In the genomic region with DNA sequence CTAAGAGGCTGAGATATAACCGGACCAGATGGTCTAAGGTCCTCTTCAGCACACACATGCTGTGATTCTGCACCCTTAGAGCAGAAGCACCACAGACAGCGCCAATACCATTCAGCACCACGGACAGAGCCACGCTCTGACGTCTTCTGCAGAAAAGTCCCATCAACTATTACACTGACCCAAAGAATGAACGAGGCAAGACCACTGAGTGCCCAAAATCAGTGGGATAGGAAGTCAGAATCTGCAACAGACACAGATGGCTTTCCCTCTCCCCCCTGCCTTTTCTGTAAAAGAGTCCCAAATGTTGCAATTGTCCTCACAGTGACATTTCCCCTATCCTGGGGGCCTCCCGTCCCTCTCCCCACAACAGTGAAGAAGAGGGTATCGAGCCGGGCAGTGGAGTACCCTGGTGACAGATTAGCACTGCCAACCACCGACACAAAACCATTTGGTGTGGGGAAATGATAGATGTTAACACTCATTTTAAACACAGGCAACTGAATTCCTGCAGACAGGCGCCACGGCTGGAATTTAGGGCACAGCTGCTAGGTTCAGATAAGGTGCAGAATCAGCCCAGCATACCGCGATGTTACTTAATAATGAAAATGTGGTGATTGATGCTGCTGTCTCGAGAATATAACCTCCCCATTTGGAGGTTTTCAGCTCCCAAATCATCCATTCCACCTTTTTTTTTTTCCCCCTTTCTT, we compare ENCODE assay signal across 1 cellular context.
TF ChIP-seq lines count a peak whose summit lies in the region.

No MANE protein-coding gene starts in this region.

TF ChIP-seq in WTC11, 78 proteins besides CTCF, POLR2A, EP300 and RAD21 (continued from another document):
- TF ChIP-seq, protein P1, sequence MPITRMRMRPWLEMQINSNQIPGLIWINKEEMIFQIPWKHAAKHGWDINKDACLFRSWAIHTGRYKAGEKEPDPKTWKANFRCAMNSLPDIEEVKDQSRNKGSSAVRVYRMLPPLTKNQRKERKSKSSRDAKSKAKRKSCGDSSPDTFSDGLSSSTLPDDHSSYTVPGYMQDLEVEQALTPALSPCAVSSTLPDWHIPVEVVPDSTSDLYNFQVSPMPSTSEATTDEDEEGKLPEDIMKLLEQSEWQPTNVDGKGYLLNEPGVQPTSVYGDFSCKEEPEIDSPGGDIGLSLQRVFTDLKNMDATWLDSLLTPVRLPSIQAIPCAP (CRISPR knock-in tag; IDR thresholded peaks at IDR 0.05), result peak; percentile 99
- TF ChIP-seq, protein P2, sequence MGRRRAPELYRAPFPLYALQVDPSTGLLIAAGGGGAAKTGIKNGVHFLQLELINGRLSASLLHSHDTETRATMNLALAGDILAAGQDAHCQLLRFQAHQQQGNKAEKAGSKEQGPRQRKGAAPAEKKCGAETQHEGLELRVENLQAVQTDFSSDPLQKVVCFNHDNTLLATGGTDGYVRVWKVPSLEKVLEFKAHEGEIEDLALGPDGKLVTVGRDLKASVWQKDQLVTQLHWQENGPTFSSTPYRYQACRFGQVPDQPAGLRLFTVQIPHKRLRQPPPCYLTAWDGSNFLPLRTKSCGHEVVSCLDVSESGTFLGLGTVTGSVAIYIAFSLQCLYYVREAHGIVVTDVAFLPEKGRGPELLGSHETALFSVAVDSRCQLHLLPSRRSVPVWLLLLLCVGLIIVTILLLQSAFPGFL (CRISPR knock-in tag; IDR thresholded peaks at IDR 0.05; ENCODE audit: borderline replicate concordance), result peak; percentile 98
- TF ChIP-seq, protein P3, sequence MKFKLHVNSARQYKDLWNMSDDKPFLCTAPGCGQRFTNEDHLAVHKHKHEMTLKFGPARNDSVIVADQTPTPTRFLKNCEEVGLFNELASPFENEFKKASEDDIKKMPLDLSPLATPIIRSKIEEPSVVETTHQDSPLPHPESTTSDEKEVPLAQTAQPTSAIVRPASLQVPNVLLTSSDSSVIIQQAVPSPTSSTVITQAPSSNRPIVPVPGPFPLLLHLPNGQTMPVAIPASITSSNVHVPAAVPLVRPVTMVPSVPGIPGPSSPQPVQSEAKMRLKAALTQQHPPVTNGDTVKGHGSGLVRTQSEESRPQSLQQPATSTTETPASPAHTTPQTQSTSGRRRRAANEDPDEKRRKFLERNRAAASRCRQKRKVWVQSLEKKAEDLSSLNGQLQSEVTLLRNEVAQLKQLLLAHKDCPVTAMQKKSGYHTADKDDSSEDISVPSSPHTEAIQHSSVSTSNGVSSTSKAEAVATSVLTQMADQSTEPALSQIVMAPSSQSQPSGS (CRISPR knock-in tag; IDR thresholded peaks at IDR 0.05; ENCODE audit: borderline replicate concordance, low read depth), result peak; percentile 79; the same call in 1 of the 2 replicates
- TF ChIP-seq, protein P4, sequence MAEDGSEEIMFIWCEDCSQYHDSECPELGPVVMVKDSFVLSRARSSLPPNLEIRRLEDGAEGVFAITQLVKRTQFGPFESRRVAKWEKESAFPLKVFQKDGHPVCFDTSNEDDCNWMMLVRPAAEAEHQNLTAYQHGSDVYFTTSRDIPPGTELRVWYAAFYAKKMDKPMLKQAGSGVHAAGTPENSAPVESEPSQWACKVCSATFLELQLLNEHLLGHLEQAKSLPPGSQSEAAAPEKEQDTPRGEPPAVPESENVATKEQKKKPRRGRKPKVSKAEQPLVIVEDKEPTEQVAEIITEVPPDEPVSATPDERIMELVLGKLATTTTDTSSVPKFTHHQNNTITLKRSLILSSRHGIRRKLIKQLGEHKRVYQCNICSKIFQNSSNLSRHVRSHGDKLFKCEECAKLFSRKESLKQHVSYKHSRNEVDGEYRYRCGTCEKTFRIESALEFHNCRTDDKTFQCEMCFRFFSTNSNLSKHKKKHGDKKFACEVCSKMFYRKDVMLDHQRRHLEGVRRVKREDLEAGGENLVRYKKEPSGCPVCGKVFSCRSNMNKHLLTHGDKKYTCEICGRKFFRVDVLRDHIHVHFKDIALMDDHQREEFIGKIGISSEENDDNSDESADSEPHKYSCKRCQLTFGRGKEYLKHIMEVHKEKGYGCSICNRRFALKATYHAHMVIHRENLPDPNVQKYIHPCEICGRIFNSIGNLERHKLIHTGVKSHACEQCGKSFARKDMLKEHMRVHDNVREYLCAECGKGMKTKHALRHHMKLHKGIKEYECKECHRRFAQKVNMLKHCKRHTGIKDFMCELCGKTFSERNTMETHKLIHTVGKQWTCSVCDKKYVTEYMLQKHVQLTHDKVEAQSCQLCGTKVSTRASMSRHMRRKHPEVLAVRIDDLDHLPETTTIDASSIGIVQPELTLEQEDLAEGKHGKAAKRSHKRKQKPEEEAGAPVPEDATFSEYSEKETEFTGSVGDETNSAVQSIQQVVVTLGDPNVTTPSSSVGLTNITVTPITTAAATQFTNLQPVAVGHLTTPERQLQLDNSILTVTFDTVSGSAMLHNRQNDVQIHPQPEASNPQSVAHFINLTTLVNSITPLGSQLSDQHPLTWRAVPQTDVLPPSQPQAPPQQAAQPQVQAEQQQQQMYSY (CRISPR knock-in tag; IDR thresholded peaks at IDR 0.05), result peak; percentile 57
- TF ChIP-seq JUN (CRISPR knock-in tag; IDR thresholded peaks at IDR 0.05) (peak; percentile 99), KAT7 (CRISPR knock-in tag; IDR thresholded peaks at IDR 0.05; ENCODE audit: borderline replicate concordance) (peak; percentile 98; the same call in 1 of the 2 replicates)
- TF ChIP-seq, protein P5, sequence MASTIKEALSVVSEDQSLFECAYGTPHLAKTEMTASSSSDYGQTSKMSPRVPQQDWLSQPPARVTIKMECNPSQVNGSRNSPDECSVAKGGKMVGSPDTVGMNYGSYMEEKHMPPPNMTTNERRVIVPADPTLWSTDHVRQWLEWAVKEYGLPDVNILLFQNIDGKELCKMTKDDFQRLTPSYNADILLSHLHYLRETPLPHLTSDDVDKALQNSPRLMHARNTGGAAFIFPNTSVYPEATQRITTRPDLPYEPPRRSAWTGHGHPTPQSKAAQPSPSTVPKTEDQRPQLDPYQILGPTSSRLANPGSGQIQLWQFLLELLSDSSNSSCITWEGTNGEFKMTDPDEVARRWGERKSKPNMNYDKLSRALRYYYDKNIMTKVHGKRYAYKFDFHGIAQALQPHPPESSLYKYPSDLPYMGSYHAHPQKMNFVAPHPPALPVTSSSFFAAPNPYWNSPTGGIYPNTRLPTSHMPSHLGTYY (CRISPR knock-in tag; IDR thresholded peaks at IDR 0.05), result no peak
- TF ChIP-seq, protein P6, sequence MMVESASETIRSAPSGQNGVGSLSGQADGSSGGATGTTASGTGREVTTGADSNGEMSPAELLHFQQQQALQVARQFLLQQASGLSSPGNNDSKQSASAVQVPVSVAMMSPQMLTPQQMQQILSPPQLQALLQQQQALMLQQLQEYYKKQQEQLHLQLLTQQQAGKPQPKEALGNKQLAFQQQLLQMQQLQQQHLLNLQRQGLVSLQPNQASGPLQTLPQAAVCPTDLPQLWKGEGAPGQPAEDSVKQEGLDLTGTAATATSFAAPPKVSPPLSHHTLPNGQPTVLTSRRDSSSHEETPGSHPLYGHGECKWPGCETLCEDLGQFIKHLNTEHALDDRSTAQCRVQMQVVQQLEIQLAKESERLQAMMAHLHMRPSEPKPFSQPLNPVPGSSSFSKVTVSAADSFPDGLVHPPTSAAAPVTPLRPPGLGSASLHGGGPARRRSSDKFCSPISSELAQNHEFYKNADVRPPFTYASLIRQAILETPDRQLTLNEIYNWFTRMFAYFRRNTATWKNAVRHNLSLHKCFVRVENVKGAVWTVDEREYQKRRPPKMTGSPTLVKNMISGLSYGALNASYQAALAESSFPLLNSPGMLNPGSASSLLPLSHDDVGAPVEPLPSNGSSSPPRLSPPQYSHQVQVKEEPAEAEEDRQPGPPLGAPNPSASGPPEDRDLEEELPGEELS (CRISPR knock-in tag; IDR thresholded peaks at IDR 0.05), result peak; percentile 99
